2 cellular contexts compared by ENCODE assay signal in the genomic region with DNA sequence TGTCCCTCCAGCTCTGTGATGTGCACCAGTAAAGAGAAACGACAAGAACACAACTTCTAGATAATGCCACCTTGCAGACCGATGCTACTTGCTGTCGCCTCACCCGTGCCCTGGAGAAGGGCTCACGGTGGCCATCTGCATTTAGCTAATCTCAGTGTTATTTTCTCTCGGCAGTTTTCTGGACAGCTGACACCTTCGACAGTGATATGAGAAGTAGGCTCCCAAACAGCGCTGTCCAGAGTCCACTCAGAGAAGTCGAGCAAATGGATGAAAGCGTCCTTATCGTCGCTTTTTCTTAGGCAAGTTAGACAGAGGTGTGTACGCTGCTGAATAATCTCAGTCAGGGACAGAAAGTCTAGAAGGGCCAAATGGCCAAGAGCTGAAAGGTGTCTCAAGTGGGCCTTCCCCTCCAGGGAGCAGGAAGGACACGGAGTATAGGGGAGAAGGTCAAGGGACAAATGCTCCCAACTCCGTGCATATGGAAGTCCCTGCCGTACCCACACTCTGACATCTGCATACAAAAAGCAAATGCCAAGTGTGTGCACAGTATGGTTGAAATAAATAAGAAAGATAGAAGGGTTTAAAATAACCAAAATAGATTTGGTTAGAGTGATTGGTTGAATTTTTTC.
TF ChIP-seq lines count a peak whose summit lies in the region.

No MANE protein-coding gene starts in this region.

TF ChIP-seq in IMR-90, 13 proteins besides CTCF, POLR2A, EP300 and RAD21:
- TF ChIP-seq USF2 (IDR thresholded peaks at IDR 0.05; ENCODE audit: low read depth, low read length) (no peak), SMC3 (IDR thresholded peaks at IDR 0.05; ENCODE audit: low read depth, low read length) (no peak), RCOR1 (IDR thresholded peaks at IDR 0.05; ENCODE audit: insufficient replicate concordance, low read length) (no peak), MAZ (IDR thresholded peaks at IDR 0.05; ENCODE audit: borderline replicate concordance, low read depth, low read length) (no peak), CHD1 (IDR thresholded peaks at IDR 0.05; ENCODE audit: low read depth, low read length) (no peak), FOS (IDR thresholded peaks at IDR 0.05; ENCODE audit: low read depth, low read length) (no peak), CEBPB (IDR thresholded peaks at IDR 0.05; ENCODE audit: low read depth, low read length) (no peak), NFE2L2 (IDR thresholded peaks at IDR 0.05; ENCODE audit: low read depth, low read length) (no peak), RFX5 (IDR thresholded peaks at IDR 0.05; ENCODE audit: low read depth, low read length) (no peak), MAFK (IDR thresholded peaks at IDR 0.05; ENCODE audit: low read depth, low read length) (no peak), BHLHE40 (IDR thresholded peaks at IDR 0.05; ENCODE audit: low read depth, low read length) (no peak), MXI1 (IDR thresholded peaks at IDR 0.05; ENCODE audit: borderline replicate concordance, low read depth, low read length) (no peak)
- TF ChIP-seq, protein P1, sequence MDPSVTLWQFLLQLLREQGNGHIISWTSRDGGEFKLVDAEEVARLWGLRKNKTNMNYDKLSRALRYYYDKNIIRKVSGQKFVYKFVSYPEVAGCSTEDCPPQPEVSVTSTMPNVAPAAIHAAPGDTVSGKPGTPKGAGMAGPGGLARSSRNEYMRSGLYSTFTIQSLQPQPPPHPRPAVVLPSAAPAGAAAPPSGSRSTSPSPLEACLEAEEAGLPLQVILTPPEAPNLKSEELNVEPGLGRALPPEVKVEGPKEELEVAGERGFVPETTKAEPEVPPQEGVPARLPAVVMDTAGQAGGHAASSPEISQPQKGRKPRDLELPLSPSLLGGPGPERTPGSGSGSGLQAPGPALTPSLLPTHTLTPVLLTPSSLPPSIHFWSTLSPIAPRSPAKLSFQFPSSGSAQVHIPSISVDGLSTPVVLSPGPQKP (IDR thresholded peaks at IDR 0.05; ENCODE audit: borderline replicate concordance, low read depth, low read length): no peak

TF ChIP-seq in H1, 55 proteins besides CTCF, POLR2A, EP300 and RAD21:
- no peak for TF ChIP-seq CHD1 (IDR thresholded peaks at IDR 0.05; ENCODE audit: low read depth, low read length)
- TF ChIP-seq BACH1 (IDR thresholded peaks at IDR 0.05; ENCODE audit: low read length): no peak
- no peak for TF ChIP-seq ZNF274 (IDR thresholded peaks at IDR 0.05; ENCODE audit: borderline replicate concordance, extremely low read depth, low read length)
- no peak for TF ChIP-seq RXRA (IDR thresholded peaks at IDR 0.05; ENCODE audit: insufficient read depth, low read depth, low read length)
- TF ChIP-seq SAP30 (IDR thresholded peaks at IDR 0.05; ENCODE audit: insufficient read depth, insufficient replicate concordance, low read length): no peak
- no peak for TF ChIP-seq GABPA (IDR thresholded peaks at IDR 0.05; ENCODE audit: borderline replicate concordance, insufficient read depth, low read length)
- TF ChIP-seq KDM4A (IDR thresholded peaks at IDR 0.05; ENCODE audit: low read depth, low read length, severe bottlenecking): no peak
- TF ChIP-seq RFX5 (IDR thresholded peaks at IDR 0.05; ENCODE audit: borderline replicate concordance, low read depth, low read length): no peak
- TF ChIP-seq EGR1 (IDR thresholded peaks at IDR 0.05; ENCODE audit: borderline replicate concordance, low read depth, low read length): no peak
- no peak for TF ChIP-seq RBBP5 (IDR thresholded peaks at IDR 0.05; ENCODE audit: borderline replicate concordance, low read depth, low read length)
- TF ChIP-seq CBX5 (IDR thresholded peaks at IDR 0.05; ENCODE audit: low read depth, low read length): no peak
- no peak for TF ChIP-seq SIN3A (conservative IDR thresholded peaks at IDR 0.05 in 1 of 2, IDR thresholded peaks at IDR 0.05 in 1 of 2; ENCODE audit: low read depth in 1 of 2, low read length in 2 of 2)
TF ChIP-seq in H1: peak in this region for 0.
